8 cellular contexts compared by ENCODE assay signal in the genomic region with DNA sequence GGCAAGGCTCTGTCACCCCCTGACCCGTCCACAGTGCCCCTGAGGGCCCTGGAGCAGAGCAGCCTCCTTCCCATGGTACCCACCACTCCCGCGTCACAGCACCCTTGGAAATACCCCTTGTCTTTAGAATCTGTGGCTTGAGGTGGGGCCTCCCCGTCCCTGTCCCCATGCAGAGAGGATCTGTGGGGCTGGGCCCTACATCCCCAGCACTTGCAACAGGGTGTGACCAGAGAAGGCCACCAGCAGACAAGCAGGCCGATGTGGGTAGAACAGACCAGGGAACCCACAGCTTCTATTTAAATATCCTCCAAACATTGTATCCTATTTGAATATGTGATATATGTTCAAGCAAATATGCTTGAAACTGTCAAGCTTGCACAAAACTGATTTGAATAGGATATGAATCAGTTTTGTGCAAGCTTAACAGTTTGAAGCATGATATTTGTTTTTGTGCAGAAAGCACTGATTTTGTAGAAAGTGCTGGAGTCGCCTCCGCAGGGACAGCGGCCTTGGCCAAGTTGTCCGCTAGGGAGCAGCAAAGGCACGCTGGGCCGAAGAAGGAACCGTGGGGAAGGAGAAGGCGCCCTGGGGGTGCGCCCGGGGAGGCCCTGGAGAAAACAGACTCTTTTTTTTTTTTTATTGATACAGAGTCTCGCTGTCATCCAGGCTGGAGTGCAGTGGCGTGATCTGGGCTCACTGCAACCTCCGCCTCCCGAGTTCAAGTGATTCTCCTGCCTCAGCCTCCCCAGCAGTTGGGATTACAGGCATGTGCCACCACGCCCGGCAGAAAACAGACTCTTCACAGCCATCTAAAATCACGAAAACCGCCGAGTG. TPM values are rescaled to one million over a fixed set of nuclear protein-coding genes. Genes with fewer than 3 reads are reported as not detected.
DNase-seq lines count a peak whose midpoint lies in the region; ATAC-seq, FAIRE-seq and TF ChIP-seq lines count a peak whose summit lies in the region.

No MANE protein-coding gene starts in this region.

- no peak overlapping the region for H3K27ac ChIP-seq in A549
- no peak overlapping the region for H3K27ac ChIP-seq in HL-60 (replicated peaks)

- peaks cover 2% of the 10 kb centered on the region for H3K4me1 Mint-ChIP-seq in activated CD4-positive, alpha-beta T cell treated with anti-CD3 and anti-CD28 coated beads, Interleukin-2, amount 10 ng/mL, durations not matched to agents 7 days and 5 days

- TF ChIP-seq POLR2A in A549 (IDR thresholded peaks at IDR 0.05; ENCODE audit: low read length) (no peak), GM18505 (IDR thresholded peaks at IDR 0.05; ENCODE audit: borderline replicate concordance, extremely low read depth, insufficient read depth, insufficient read length) (no peak)

- no peak for FAIRE-seq in A549 (lab: Jason Lieb, UNC)

- 22% methylated on average over 24 of the region's 24 CpGs for WGBS in A549 (ENCODE audit: missing lambda C conversion rate)

- no peaks in the 10 kb centered on the region for H3K4me1 ChIP-seq in A549

- POLR2A ChIA-PET in A549 (lab: Yijun Ruan, JAX) = interaction anchor here (0.7 kb wide), 1 partner anchor 203 kb away, joined by 3 read pairs; no protein-coding TSS in a partner anchor
- POLR2A ChIA-PET in activated CD4-positive, alpha-beta T cell treated with anti-CD3 and anti-CD28 coated beads, Interleukin-2, amount 10 ng/mL, durations not matched to agents 7 days and 5 days (lab: Charles Lee) = no interaction called here

- peak; percentile 70 to 81; a peak in 5 of 6 replicates for ATAC-seq in A549
- ATAC-seq in GM18505 (IDR thresholded peaks at IDR 0.05; ENCODE audit: unreplicated experiment) = no peak

- H3K36me3 Mint-ChIP-seq in activated CD4-positive, alpha-beta T cell treated with anti-CD3 and anti-CD28 coated beads, Interleukin-2, amount 10 ng/mL, durations not matched to agents 7 days and 5 days (ENCODE audit: low read depth) = no peaks in the 10 kb centered on the region

- H3K4me3 ChIP-seq in A549 (no peak overlapping the region), HL-60 (replicated peaks; ENCODE audit: insufficient read depth, low read length) (no peak overlapping the region)

- H3K9me3 Mint-ChIP-seq in activated CD4-positive, alpha-beta T cell treated with anti-CD3 and anti-CD28 coated beads, Interleukin-2, amount 10 ng/mL, durations not matched to agents 7 days and 5 days = no peaks in the 10 kb centered on the region

- peaks cover 26% of the 10 kb centered on the region for H3K27me3 Mint-ChIP-seq in activated CD4-positive, alpha-beta T cell treated with anti-CD3 and anti-CD28 coated beads, Interleukin-2, amount 10 ng/mL, durations not matched to agents 7 days and 5 days

- in situ Hi-C loops in G401 (cut with HindIII; ENCODE audit: low sequenced_read_pairs) = no loop called here

- peak; percentile 92 to 94 for TF ChIP-seq RAD21 in A549 (conservative IDR thresholded peaks at IDR 0.05 in 1 of 2, IDR thresholded peaks at IDR 0.05 in 1 of 2)

- DNase-seq in A549 (ENCODE audit: low read depth in 1 of 2, low spot score in 1 of 2) = peak; percentile 60 to 62
- DNase-seq in G401 (ENCODE audit: low spot score) = peak; percentile 30
- peak in 1 of 2 experiments; percentile 48 for DNase-seq in HL-60 (ENCODE audit: low read depth in 1 of 2, low spot score in 1 of 2)
- DNase-seq in activated CD4-positive, alpha-beta T cell treated with anti-CD3 and anti-CD28 coated beads, Interleukin-2, amount 10 ng/mL, durations not matched to agents 7 days and 5 days = peak; percentile 41
- DNase-seq in fibroblast of the conjunctiva (ENCODE audit: low read depth) = peak; percentile 27
- peak; percentile 63 to 96 (median 79) for DNase-seq in posterior cingulate gyrus
- DNase-seq in activated effector memory CD4-positive, alpha-beta T cell treated with Interleukin-2 at 50 U/mL for 16 hours = no peak

- CTCF ChIA-PET in A549 (lab: Yijun Ruan, JAX) = interaction anchor here (0.6 to 4.4 kb wide), 35 partner anchors 9 to 318 kb away, joined by 3 to 49 read pairs (median 4); no protein-coding TSS in a partner anchor
- CTCF ChIA-PET in activated CD4-positive, alpha-beta T cell treated with anti-CD3 and anti-CD28 coated beads, Interleukin-2, amount 10 ng/mL, durations not matched to agents 7 days and 5 days (lab: Charles Lee) = interaction anchor here (1.1 kb wide), 1 partner anchor 10 kb away, joined by 3 read pairs; no protein-coding TSS in a partner anchor

- no peak overlapping the region for H3K27ac Mint-ChIP-seq in activated CD4-positive, alpha-beta T cell treated with anti-CD3 and anti-CD28 coated beads, Interleukin-2, amount 10 ng/mL, durations not matched to agents 7 days and 5 days

- no peaks in the 10 kb centered on the region for H3K9me3 ChIP-seq in A549

- TF ChIP-seq CTCF in A549 (IDR thresholded peaks at IDR 0.05) (peak; percentile 92), HL-60 (IDR thresholded peaks at IDR 0.05; ENCODE audit: insufficient read depth, low read length) (peak; percentile 38)

- no peak overlapping the region for H3K4me2 ChIP-seq in A549

- intact Hi-C loops in posterior cingulate gyrus (cut with DNase I) = loop anchor here (1.0 to 10.0 kb wide), 2 partner anchors 145 to 184 kb away; a partner anchor contains a TSS

- TF ChIP-seq EP300 in A549 (IDR thresholded peaks at IDR 0.05) = no peak

- no peak overlapping the region for H3K4me3 Mint-ChIP-seq in activated CD4-positive, alpha-beta T cell treated with anti-CD3 and anti-CD28 coated beads, Interleukin-2, amount 10 ng/mL, durations not matched to agents 7 days and 5 days

- H3K27me3 ChIP-seq in HL-60 (ENCODE audit: insufficient read depth, poor library complexity, severe bottlenecking) = peaks cover 22% of the 10 kb centered on the region

TF ChIP-seq in A549, 52 proteins besides CTCF, POLR2A, EP300 and RAD21:
- TF ChIP-seq SMC3 (IDR thresholded peaks at IDR 0.05) = peak; percentile 73
- no peak for TF ChIP-seq NR3C1 (IDR thresholded peaks at IDR 0.05)
- TF ChIP-seq MAFK (IDR thresholded peaks at IDR 0.05; ENCODE audit: partially characterized antibody) = peak; percentile 71
- TF ChIP-seq CEBPB (IDR thresholded peaks at IDR 0.05) = no peak
- no peak for TF ChIP-seq ZSCAN20 (CRISPR knock-in tag; IDR thresholded peaks at IDR 0.05)
- no peak for TF ChIP-seq KDM1A (IDR thresholded peaks at IDR 0.05; ENCODE audit: low read depth)
- TF ChIP-seq CBX8 (IDR thresholded peaks at IDR 0.05) = no peak
- TF ChIP-seq, protein P1, sequence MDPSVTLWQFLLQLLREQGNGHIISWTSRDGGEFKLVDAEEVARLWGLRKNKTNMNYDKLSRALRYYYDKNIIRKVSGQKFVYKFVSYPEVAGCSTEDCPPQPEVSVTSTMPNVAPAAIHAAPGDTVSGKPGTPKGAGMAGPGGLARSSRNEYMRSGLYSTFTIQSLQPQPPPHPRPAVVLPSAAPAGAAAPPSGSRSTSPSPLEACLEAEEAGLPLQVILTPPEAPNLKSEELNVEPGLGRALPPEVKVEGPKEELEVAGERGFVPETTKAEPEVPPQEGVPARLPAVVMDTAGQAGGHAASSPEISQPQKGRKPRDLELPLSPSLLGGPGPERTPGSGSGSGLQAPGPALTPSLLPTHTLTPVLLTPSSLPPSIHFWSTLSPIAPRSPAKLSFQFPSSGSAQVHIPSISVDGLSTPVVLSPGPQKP (IDR thresholded peaks at IDR 0.05; ENCODE audit: low read depth, low read length) = no peak

RNA-seq across cellular contexts. Expression of a gene that starts 2.2 kb away (rescaled TPM):
- polyA plus RNA-seq in A549 (2011; rRNA removed) (0.42 and 0.88 TPM in 2 replicates), A549 (2017; fragmentation: RNase III; extraction: RNeasy Plus Mini Kit Qiagen cat#74134 plus additional on column Dnase treatment) (1.5 to 1.8 TPM (median 1.6 TPM) in 3 replicates)
- polyA plus RNA-seq in A549 (2012; cell fraction: cytosol; rRNA removed) = 1.1 TPM in 2 replicates
- polyA plus RNA-seq in A549 (2012; cell fraction: nucleus; rRNA removed) = 0.50 and 0.60 TPM in 2 replicates
- polyA minus RNA-seq in A549 (2011; rRNA and poly(A)+ RNA removed) = 0.39 and 0.79 TPM in 2 replicates
- 6.2 and 11.3 TPM in 2 replicates for total RNA-seq in G401 (2014; rRNA removed; shearing (Covaris generic))
- not detected for total RNA-seq in activated CD4-positive, alpha-beta T cell treated with anti-CD3 and anti-CD28 coated beads, Interleukin-2, amount 10 ng/mL, durations not matched to agents 7 days and 5 days
